ENCODE assay signal across 8 cellular contexts in the genomic region with DNA sequence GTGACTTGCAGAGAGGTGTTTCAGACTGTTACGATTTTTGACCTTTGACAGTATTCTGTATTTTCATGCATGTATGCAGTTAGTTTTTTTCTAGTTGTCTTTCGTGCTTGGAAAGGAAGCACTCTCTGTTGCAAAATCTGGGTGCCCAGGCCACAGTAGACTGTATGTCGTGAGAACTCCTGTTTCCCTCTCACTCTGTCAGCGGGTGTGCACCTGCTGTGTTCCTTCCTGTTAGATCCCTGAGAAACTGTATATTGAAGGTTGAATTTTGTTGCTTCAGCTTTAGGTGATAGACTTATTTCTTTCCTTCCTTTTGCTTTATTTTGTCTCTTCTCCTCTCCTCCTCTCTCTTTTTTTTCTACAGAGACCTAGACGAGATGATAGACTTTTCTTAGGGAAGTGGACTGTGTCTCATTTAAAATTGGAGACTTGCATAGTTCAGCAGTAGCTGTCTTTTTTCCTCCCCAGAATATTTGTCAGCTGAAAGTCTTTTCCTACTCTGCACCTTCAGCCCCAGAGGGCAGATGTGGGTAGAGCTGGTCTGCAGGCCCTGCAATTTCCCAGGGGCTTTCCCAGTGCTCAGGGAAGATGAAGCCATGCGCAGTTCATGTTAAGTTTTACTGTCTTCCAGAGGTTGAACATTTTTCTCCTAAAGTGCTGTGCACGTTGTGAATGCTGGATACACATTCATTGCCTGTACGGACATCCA. TPM values are rescaled to one million over a fixed set of nuclear protein-coding genes. Genes with fewer than 3 reads are reported as not detected.
A peak's percentile ranks its signal among the peaks of the same experiment; 100 is the strongest.
DNase-seq lines count a peak whose midpoint lies in the region; ATAC-seq, FAIRE-seq and TF ChIP-seq lines count a peak whose summit lies in the region.

No MANE protein-coding gene starts in this region.

- H3K27me3 ChIP-seq in hepatocyte (no peaks in the 10 kb centered on the region), small intestine (ENCODE audit: control insufficient read depth in 2 of 2, insufficient read depth in 2 of 2, low read length in 2 of 2) (no peaks in the 10 kb centered on the region)

- CTCF ChIA-PET in activated naive CD4-positive, alpha-beta T cell treated with anti-CD3 and anti-CD28 coated beads for 36 hours (lab: Charles Lee): interaction anchor here (0.6 to 2.5 kb wide), 9 partner anchors 28 to 294 kb away, joined by 3 to 14 read pairs (median 4); no protein-coding TSS in a partner anchor

- H3K4me2 ChIP-seq in hepatocyte: peak overlapping the region; percentile 96

- intact Hi-C loops in activated naive CD4-positive, alpha-beta T cell treated with anti-CD3 and anti-CD28 coated beads for 36 hours (cut with micrococcal nuclease): loop anchor here (1.0 to 10.0 kb wide), 9 partner anchors 8 to 1071 kb away; partner anchors contain the start of genes AGPAT3 and PTTG1IP

- peaks cover 43% of the 10 kb centered on the region for H4K20me1 ChIP-seq in hepatocyte (ENCODE audit: insufficient read depth, poor library complexity, severe bottlenecking)

- no peaks in the 10 kb centered on the region for H3K36me3 ChIP-seq in hepatocyte (replicated peaks; ENCODE audit: insufficient read depth, low read depth)
- H3K36me3 ChIP-seq in small intestine (ENCODE audit: control insufficient read depth in 2 of 2, insufficient read depth in 2 of 2, low read length in 2 of 2): no peaks in the 10 kb centered on the region

- no peaks in the 10 kb centered on the region for H3K9me3 Mint-ChIP-seq in activated naive CD4-positive, alpha-beta T cell treated with anti-CD3 and anti-CD28 coated beads for 36 hours

- DNase-seq in GM12864 (ENCODE audit: low read depth): no peak
- peak; percentile 5 for DNase-seq in NCI-H345 treated with DMSO at 0.1 percent for 48 hours (lab: John Stamatoyannopoulos, UW; ENCODE audit: unreplicated experiment)
- peak; percentile 75 for DNase-seq in activated naive CD4-positive, alpha-beta T cell treated with anti-CD3 and anti-CD28 coated beads for 36 hours
- DNase-seq in hepatocyte (ENCODE audit: low spot score): peak; percentile 30
- peak; percentile 41 for DNase-seq in small intestine
- DNase-seq in NCI-H1105 (lab: John Stamatoyannopoulos, UW): no peak

- peaks cover 6% of the 10 kb centered on the region for H3K36me3 Mint-ChIP-seq in activated naive CD4-positive, alpha-beta T cell treated with anti-CD3 and anti-CD28 coated beads for 36 hours (ENCODE audit: low read depth)

- ATAC-seq in GM19351 (IDR thresholded peaks at IDR 0.05; ENCODE audit: unreplicated experiment): no peak
- no peak for ATAC-seq in GM19324 (IDR thresholded peaks at IDR 0.05; ENCODE audit: low FRiP score, unreplicated experiment)

- no peaks in the 10 kb centered on the region for H3K9me2 ChIP-seq in hepatocyte (replicated peaks; ENCODE audit: insufficient read depth)

- H3K27ac Mint-ChIP-seq in activated naive CD4-positive, alpha-beta T cell treated with anti-CD3 and anti-CD28 coated beads for 36 hours: peak overlapping the region; percentile 90

- H3K27ac ChIP-seq in hepatocyte: peak overlapping the region; percentile 98
- peak overlapping the region; percentile 99 for H3K27ac ChIP-seq in small intestine (ENCODE audit: low read depth in 1 of 2, low read length in 1 of 2)

- peaks cover 18% of the 10 kb centered on the region for H3K4me1 ChIP-seq in hepatocyte (ENCODE audit: insufficient read depth)
- peaks cover 0 to 6% of the 10 kb centered on the region in 2 donors for H3K4me1 ChIP-seq in small intestine (ENCODE audit: control insufficient read depth in 2 of 2, insufficient read depth in 1 of 2, low read depth in 1 of 2, low read length in 1 of 2)

- 32% methylated on average over 8 of the region's 8 CpGs for WGBS in hepatocyte (ENCODE audit: low lambda C conversion rate, missing lambda C conversion rate)
- 10 to 16% (median 11%) methylated on average over 8 of the region's 8 CpGs for WGBS in small intestine, 3 donors

- no peak for FAIRE-seq in small intestine (lab: Jason Lieb, UNC)

- peaks cover 56% of the 10 kb centered on the region for H3K4me1 Mint-ChIP-seq in activated naive CD4-positive, alpha-beta T cell treated with anti-CD3 and anti-CD28 coated beads for 36 hours (ENCODE audit: low read depth)

- H3K9me3 ChIP-seq in hepatocyte (ENCODE audit: low read depth) (no peaks in the 10 kb centered on the region), small intestine (ENCODE audit: control insufficient read depth, low read depth) (no peaks in the 10 kb centered on the region)

- TF ChIP-seq CTCF in GM12864 (IDR thresholded peaks at IDR 0.05; ENCODE audit: low read depth, low read length, missing control alignments) (no peak), hepatocyte (IDR thresholded peaks at IDR 0.05; ENCODE audit: poor library complexity) (no peak)

- H3K4me3 ChIP-seq in GM12864 (ENCODE audit: low read depth, low read length) (peak overlapping the region; percentile 96), hepatocyte (peak overlapping the region; percentile 78), small intestine (ENCODE audit: low read depth in 1 of 2, low read length in 2 of 2) (peak overlapping the region; percentile 98 to 99)

- no peaks in the 10 kb centered on the region for H3K27me3 Mint-ChIP-seq in activated naive CD4-positive, alpha-beta T cell treated with anti-CD3 and anti-CD28 coated beads for 36 hours (ENCODE audit: low read depth)

- peak overlapping the region; percentile 43 for H2AFZ ChIP-seq in hepatocyte

- H3K4me3 Mint-ChIP-seq in activated naive CD4-positive, alpha-beta T cell treated with anti-CD3 and anti-CD28 coated beads for 36 hours: peak overlapping the region; percentile 85

- peaks cover 67% of the 10 kb centered on the region for H3K79me2 ChIP-seq in hepatocyte

RNA-seq across cellular contexts. Expression of gene TRAPPC10, which starts 1.4 kb away (rescaled TPM):
- total RNA-seq in activated naive CD4-positive, alpha-beta T cell treated with anti-CD3 and anti-CD28 coated beads for 36 hours: 10 to 100 TPM; 37.1 to 38.6 TPM
- 16.6 and 17.7 TPM in 2 replicates for total RNA-seq in hepatocyte
- polyA plus RNA-seq in hepatocyte: 12.9 and 13.1 TPM in 2 replicates
- 10 to 100 TPM in 1 of 3 donors, 1 to 10 TPM in 2; 8.4 to 14.0 (median 8.7) TPM for polyA plus RNA-seq in small intestine

Comparison
In these comparisons a context has a peak if more than half of its experiments do, and no peak if none do; other contexts are left out.
1. DNase-seq: peak in NCI-H345 treated with DMSO at 0.1 percent for 48 hours (single experiment), activated naive CD4-positive, alpha-beta T cell treated with anti-CD3 and anti-CD28 coated beads for 36 hours (single experiment), hepatocyte (single experiment) and small intestine (single experiment); none in GM12864 (single experiment) and NCI-H1105 (single experiment).
2. Peak in every context shown above with its lines, with median percentiles within 50 percentile points of each other: H3K4me3 ChIP-seq.